ENCODE assay signal across 1 cellular context in the genomic region with DNA sequence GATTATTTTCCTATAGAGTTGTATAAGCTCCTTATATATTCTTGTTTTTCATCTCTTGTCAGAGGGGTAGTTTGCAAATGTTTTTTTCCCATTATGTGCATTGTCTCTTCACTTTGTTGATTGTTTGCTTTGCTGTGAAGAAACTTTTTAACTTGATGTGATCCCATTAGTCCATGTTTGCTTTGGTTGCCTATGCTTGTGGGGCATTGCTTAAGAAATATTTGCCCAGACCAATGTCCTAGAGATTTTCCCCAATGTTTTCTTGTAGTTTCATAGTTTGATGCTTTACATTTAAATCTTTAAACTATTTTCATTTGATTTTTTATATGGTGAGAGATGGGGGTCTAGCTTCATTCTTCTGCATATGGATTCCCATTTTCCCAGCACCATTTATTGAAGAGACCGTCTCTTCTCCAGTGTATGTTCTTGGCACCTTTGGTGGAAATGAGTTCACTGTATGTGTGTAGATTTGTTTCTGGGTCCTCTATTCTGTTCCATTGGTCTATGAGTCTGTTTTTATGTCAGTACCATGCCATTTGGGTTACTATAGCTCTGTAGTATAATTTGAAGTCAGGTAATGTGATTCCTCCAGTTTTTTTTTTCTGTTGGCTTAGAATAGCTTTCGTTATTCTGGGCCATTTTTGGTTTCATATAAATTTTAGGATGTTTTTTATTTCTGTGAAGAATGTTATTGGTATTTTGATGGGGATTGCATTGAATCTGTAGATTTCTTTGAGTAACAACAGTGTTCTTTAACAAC.
TF ChIP-seq lines count a peak whose summit lies in the region.

No MANE protein-coding gene starts in this region.

TF ChIP-seq in HepG2, 621 proteins besides CTCF, POLR2A, EP300 and RAD21 (continued from another document):
- TF ChIP-seq GFI1 (CRISPR knock-in tag; IDR thresholded peaks at IDR 0.05; ENCODE audit: borderline replicate concordance) (no peak), HMG20B (CRISPR knock-in tag; conservative IDR thresholded peaks at IDR 0.05) (0 out of 2 replicates have a peak, but pooled peaks have one; percentile 38), PPARG (CRISPR knock-in tag; conservative IDR thresholded peaks at IDR 0.05) (no peak), ZNF10 (CRISPR knock-in tag; IDR thresholded peaks at IDR 0.05; ENCODE audit: borderline replicate concordance, low read depth) (no peak), ZNF562 (CRISPR knock-in tag; IDR thresholded peaks at IDR 0.05; ENCODE audit: borderline replicate concordance) (no peak), KLF15 (CRISPR knock-in tag; IDR thresholded peaks at IDR 0.05; ENCODE audit: borderline replicate concordance) (no peak), CBFB (CRISPR knock-in tag; IDR thresholded peaks at IDR 0.05) (no peak), HNF4G (IDR thresholded peaks at IDR 0.05; ENCODE audit: borderline replicate concordance, low read depth, low read length) (0 out of 2 replicates have a peak, but pooled peaks have one; percentile 48), HNF4G (CRISPR knock-in tag; IDR thresholded peaks at IDR 0.05; ENCODE audit: borderline replicate concordance, low read depth) (no peak), ZNF205 (CRISPR knock-in tag; IDR thresholded peaks at IDR 0.05) (no peak), PITX1 (CRISPR knock-in tag; IDR thresholded peaks at IDR 0.05) (no peak), SPEN (CRISPR knock-in tag; IDR thresholded peaks at IDR 0.05; ENCODE audit: low read depth) (no peak), IKZF1 (IDR thresholded peaks at IDR 0.05) (no peak), ARNT (IDR thresholded peaks at IDR 0.05) (no peak), POGZ (CRISPR knock-in tag; IDR thresholded peaks at IDR 0.05) (peak; percentile 85; the same call in 1 of the 2 replicates), SOX6 (IDR thresholded peaks at IDR 0.05) (no peak), SOX6 (CRISPR knock-in tag; IDR thresholded peaks at IDR 0.05) (peak; percentile 95), KLF9 (CRISPR knock-in tag; IDR thresholded peaks at IDR 0.05; ENCODE audit: low read depth) (no peak), ZBTB37 (CRISPR knock-in tag; IDR thresholded peaks at IDR 0.05) (no peak), CBX5 (CRISPR knock-in tag; IDR thresholded peaks at IDR 0.05; ENCODE audit: borderline replicate concordance) (no peak), MTA1 (CRISPR knock-in tag; IDR thresholded peaks at IDR 0.05; ENCODE audit: borderline replicate concordance) (no peak), ZNF780A (CRISPR knock-in tag; IDR thresholded peaks at IDR 0.05) (no peak), SNAI1 (CRISPR knock-in tag; IDR thresholded peaks at IDR 0.05; ENCODE audit: borderline replicate concordance) (no peak), FOXK2 (IDR thresholded peaks at IDR 0.05) (no peak), ZNF746 (CRISPR knock-in tag; IDR thresholded peaks at IDR 0.05) (no peak), ZNF75D (CRISPR knock-in tag; IDR thresholded peaks at IDR 0.05; ENCODE audit: borderline replicate concordance) (no peak), ZNF629 (CRISPR knock-in tag; conservative IDR thresholded peaks at IDR 0.05) (no peak), ETV5 (CRISPR knock-in tag; IDR thresholded peaks at IDR 0.05; ENCODE audit: borderline replicate concordance) (peak; percentile 29; the same call in 1 of the 2 replicates), ZNF550 (CRISPR knock-in tag; IDR thresholded peaks at IDR 0.05; ENCODE audit: borderline replicate concordance) (no peak), PTBP1 (IDR thresholded peaks at IDR 0.05; ENCODE audit: low read depth, low read length, poor library complexity, severe bottlenecking) (no peak), PLSCR1 (CRISPR knock-in tag; IDR thresholded peaks at IDR 0.05; ENCODE audit: borderline replicate concordance) (no peak), ZNF747 (CRISPR knock-in tag; IDR thresholded peaks at IDR 0.05; ENCODE audit: borderline replicate concordance) (no peak), ZNF766 (CRISPR knock-in tag; IDR thresholded peaks at IDR 0.05; ENCODE audit: borderline replicate concordance) (no peak), ZFP36L1 (CRISPR knock-in tag; IDR thresholded peaks at IDR 0.05) (peak; percentile 25; the same call in 1 of the 2 replicates), GLMP (CRISPR knock-in tag; IDR thresholded peaks at IDR 0.05; ENCODE audit: borderline replicate concordance) (no peak)
- TF ChIP-seq, protein P1, sequence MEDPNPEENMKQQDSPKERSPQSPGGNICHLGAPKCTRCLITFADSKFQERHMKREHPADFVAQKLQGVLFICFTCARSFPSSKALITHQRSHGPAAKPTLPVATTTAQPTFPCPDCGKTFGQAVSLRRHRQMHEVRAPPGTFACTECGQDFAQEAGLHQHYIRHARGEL (CRISPR knock-in tag; IDR thresholded peaks at IDR 0.05) = no peak
- TF ChIP-seq, protein P2, sequence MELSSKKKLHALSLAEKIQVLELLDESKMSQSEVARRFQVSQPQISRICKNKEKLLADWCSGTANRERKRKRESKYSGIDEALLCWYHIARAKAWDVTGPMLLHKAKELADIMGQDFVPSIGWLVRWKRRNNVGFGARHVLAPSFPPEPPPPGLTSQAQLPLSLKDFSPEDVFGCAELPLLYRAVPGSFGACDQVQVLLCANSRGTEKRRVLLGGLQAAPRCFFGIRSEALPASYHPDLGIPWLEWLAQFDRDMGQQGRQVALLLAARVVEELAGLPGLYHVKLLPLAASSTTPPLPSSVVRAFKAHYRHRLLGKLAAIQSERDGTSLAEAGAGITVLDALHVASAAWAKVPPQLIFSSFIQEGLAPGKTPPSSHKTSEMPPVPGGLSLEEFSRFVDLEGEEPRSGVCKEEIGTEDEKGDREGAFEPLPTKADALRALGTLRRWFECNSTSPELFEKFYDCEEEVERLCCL (CRISPR knock-in tag; IDR thresholded peaks at IDR 0.05; ENCODE audit: borderline replicate concordance) = no peak
- TF ChIP-seq, protein P3, sequence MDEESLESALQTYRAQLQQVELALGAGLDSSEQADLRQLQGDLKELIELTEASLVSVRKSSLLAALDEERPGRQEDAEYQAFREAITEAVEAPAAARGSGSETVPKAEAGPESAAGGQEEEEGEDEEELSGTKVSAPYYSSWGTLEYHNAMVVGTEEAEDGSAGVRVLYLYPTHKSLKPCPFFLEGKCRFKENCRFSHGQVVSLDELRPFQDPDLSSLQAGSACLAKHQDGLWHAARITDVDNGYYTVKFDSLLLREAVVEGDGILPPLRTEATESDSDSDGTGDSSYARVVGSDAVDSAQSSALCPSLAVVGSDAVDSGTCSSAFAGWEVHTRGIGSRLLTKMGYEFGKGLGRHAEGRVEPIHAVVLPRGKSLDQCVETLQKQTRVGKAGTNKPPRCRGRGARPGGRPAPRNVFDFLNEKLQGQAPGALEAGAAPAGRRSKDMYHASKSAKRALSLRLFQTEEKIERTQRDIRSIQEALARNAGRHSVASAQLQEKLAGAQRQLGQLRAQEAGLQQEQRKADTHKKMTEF (CRISPR knock-in tag; IDR thresholded peaks at IDR 0.05) = peak; percentile 64; the same call in 1 of the 2 replicates
- TF ChIP-seq, protein P4, sequence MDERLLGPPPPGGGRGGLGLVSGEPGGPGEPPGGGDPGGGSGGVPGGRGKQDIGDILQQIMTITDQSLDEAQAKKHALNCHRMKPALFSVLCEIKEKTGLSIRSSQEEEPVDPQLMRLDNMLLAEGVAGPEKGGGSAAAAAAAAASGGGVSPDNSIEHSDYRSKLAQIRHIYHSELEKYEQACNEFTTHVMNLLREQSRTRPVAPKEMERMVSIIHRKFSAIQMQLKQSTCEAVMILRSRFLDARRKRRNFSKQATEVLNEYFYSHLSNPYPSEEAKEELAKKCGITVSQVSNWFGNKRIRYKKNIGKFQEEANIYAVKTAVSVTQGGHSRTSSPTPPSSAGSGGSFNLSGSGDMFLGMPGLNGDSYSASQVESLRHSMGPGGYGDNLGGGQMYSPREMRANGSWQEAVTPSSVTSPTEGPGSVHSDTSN (CRISPR knock-in tag; IDR thresholded peaks at IDR 0.05) = no peak
- TF ChIP-seq, protein P5, sequence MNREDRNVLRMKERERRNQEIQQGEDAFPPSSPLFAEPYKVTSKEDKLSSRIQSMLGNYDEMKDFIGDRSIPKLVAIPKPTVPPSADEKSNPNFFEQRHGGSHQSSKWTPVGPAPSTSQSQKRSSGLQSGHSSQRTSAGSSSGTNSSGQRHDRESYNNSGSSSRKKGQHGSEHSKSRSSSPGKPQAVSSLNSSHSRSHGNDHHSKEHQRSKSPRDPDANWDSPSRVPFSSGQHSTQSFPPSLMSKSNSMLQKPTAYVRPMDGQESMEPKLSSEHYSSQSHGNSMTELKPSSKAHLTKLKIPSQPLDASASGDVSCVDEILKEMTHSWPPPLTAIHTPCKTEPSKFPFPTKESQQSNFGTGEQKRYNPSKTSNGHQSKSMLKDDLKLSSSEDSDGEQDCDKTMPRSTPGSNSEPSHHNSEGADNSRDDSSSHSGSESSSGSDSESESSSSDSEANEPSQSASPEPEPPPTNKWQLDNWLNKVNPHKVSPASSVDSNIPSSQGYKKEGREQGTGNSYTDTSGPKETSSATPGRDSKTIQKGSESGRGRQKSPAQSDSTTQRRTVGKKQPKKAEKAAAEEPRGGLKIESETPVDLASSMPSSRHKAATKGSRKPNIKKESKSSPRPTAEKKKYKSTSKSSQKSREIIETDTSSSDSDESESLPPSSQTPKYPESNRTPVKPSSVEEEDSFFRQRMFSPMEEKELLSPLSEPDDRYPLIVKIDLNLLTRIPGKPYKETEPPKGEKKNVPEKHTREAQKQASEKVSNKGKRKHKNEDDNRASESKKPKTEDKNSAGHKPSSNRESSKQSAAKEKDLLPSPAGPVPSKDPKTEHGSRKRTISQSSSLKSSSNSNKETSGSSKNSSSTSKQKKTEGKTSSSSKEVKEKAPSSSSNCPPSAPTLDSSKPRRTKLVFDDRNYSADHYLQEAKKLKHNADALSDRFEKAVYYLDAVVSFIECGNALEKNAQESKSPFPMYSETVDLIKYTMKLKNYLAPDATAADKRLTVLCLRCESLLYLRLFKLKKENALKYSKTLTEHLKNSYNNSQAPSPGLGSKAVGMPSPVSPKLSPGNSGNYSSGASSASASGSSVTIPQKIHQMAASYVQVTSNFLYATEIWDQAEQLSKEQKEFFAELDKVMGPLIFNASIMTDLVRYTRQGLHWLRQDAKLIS (CRISPR knock-in tag; IDR thresholded peaks at IDR 0.05) = no peak
